In genomic region chr10:96830511-96831199, GRCh38 we compare ENCODE assay signal across 8 cellular contexts. TPM values are rescaled to one million over a fixed set of nuclear protein-coding genes. Genes with fewer than 3 reads are reported as not detected.
DNase-seq lines count a peak whose midpoint lies in the region; ATAC-seq and TF ChIP-seq lines count a peak whose summit lies in the region.

No MANE protein-coding gene starts in this region.

- peaks cover 29% of the 10 kb centered on the region for H3K79me2 ChIP-seq in fibroblast of lung (ENCODE audit: control insufficient read depth, insufficient read depth, low read length)

- no peak overlapping the region for H3K4me2 ChIP-seq in fibroblast of lung (ENCODE audit: extremely low read depth, insufficient read depth, low read length)

- H3K9me3 Mint-ChIP-seq in CD4-positive, alpha-beta T cell: no peaks in the 10 kb centered on the region
- H3K9me3 Mint-ChIP-seq in osteocyte (ENCODE audit: unreplicated experiment): no peaks in the 10 kb centered on the region

- H3K9ac ChIP-seq in NT2/D1 (ENCODE audit: insufficient read length, low read depth) (no peak overlapping the region), fibroblast of lung (ENCODE audit: insufficient read depth, low read length) (no peak overlapping the region)

- DNase-seq in CD4-positive, alpha-beta T cell: peak; percentile 63 to 80 (median 73)
- DNase-seq in NT2/D1 (ENCODE audit: low read depth, low spot score): peak; percentile 42
- DNase-seq in activated T-cell treated with anti-CD3 and anti-CD28 coated beads for 4 hours: peak; percentile 79
- peak; percentile 55 to 73 for DNase-seq in fibroblast of lung (ENCODE audit: low read depth in 2 of 2)
- no peak for DNase-seq in osteocyte (ENCODE audit: extremely low spot score, unreplicated experiment)
- DNase-seq in thoracic aorta (ENCODE audit: low spot score): no peak
- DNase-seq in DMS79 (lab: John Stamatoyannopoulos, UW): no peak

- H3K36me3 Mint-ChIP-seq in CD4-positive, alpha-beta T cell (ENCODE audit: low read depth): peaks cover 14% of the 10 kb centered on the region
- H3K36me3 Mint-ChIP-seq in osteocyte (ENCODE audit: unreplicated experiment): no peaks in the 10 kb centered on the region

- no peak overlapping the region for H3K4me3 ChIP-seq in HEK293 (ENCODE audit: low read depth, low read length)
- no peak overlapping the region for H3K4me3 ChIP-seq in NT2/D1 (ENCODE audit: insufficient read length, low read depth)
- H3K4me3 ChIP-seq in fibroblast of lung (replicated peaks in 1 of 4; ENCODE audit: control extremely low read depth in 1 of 4, insufficient read depth in 1 of 4, low read depth in 3 of 4, low read length in 4 of 4): no peak overlapping the region
- peak overlapping the region; percentile 92 for H3K4me3 ChIP-seq in thoracic aorta

- H3K36me3 ChIP-seq in HEK293 (ENCODE audit: control insufficient read depth in 2 of 2, insufficient read depth in 1 of 2, low read length in 2 of 2) (no peaks in the 10 kb centered on the region), NT2/D1 (ENCODE audit: insufficient read depth, insufficient read length, low read length) (no peaks in the 10 kb centered on the region), fibroblast of lung (ENCODE audit: control insufficient read depth, insufficient read depth, low read length) (no peaks in the 10 kb centered on the region), thoracic aorta (no peaks in the 10 kb centered on the region)

- no peak overlapping the region for H3K27ac ChIP-seq in CD4-positive, alpha-beta T cell (ENCODE audit: low read depth, low read length)
- no peak overlapping the region for H3K27ac ChIP-seq in HEK293 (ENCODE audit: extremely low read depth, low read depth, low read length)
- H3K27ac ChIP-seq in fibroblast of lung (ENCODE audit: insufficient read depth, low read length): no peak overlapping the region
- H3K27ac ChIP-seq in thoracic aorta: peak overlapping the region; percentile 90 to 92

- no peak overlapping the region for H2AFZ ChIP-seq in fibroblast of lung (ENCODE audit: low read length)

- H3K4me1 ChIP-seq in HEK293 (ENCODE audit: control insufficient read depth, insufficient read depth, low read length) (no peaks in the 10 kb centered on the region; the same call in 1 of the 2 replicates), NT2/D1 (ENCODE audit: insufficient read depth, insufficient read length) (no peaks in the 10 kb centered on the region), fibroblast of lung (ENCODE audit: control insufficient read depth, extremely low read depth, insufficient read depth, low read length) (no peaks in the 10 kb centered on the region), thoracic aorta (ENCODE audit: control insufficient read depth in 1 of 2, low read depth in 2 of 2) (peaks cover 15 to 31% of the 10 kb centered on the region in 2 donors)

- peak overlapping the region; percentile 94 for H3K27ac Mint-ChIP-seq in CD4-positive, alpha-beta T cell
- H3K27ac Mint-ChIP-seq in osteocyte (ENCODE audit: unreplicated experiment): no peak overlapping the region

- H3K27me3 Mint-ChIP-seq in CD4-positive, alpha-beta T cell: no peaks in the 10 kb centered on the region
- peaks cover 3% of the 10 kb centered on the region for H3K27me3 Mint-ChIP-seq in osteocyte (ENCODE audit: unreplicated experiment)

- H3K9me3 ChIP-seq in CD4-positive, alpha-beta T cell (ENCODE audit: control insufficient read depth, low read length): no peaks in the 10 kb centered on the region
- H3K9me3 ChIP-seq in HEK293 (ENCODE audit: control insufficient read depth, insufficient read depth, low read depth, low read length) (no peaks in the 10 kb centered on the region), NT2/D1 (ENCODE audit: insufficient read depth, low read length) (no peaks in the 10 kb centered on the region), fibroblast of lung (ENCODE audit: control insufficient read depth, insufficient read depth, low read depth, low read length) (no peaks in the 10 kb centered on the region), thoracic aorta (no peaks in the 10 kb centered on the region)

- intact Hi-C loops in CD4-positive, alpha-beta T cell (cut with DNase I, micrococcal nuclease): loop anchor here (1.0 to 10.0 kb wide), 9 partner anchors 65 to 1304 kb away; partner anchors contain the start of genes MMS19 (in 1 of the 2), R3HCC1L (in 1 of the 2), TM9SF3 (in 1 of the 2) and UBTD1 (in 1 of the 2)

- CTCF ChIA-PET in CD4-positive, alpha-beta T cell (lab: Charles Lee): interaction anchor here (1.0 kb wide), 1 partner anchor 455 kb away, joined by 3 read pairs; no protein-coding TSS in a partner anchor
- CTCF ChIA-PET in HEK293 (lab: Yijun Ruan, JAX): interaction anchor here (0.6 to 1.7 kb wide), 4 partner anchors 188 to 1438 kb away, joined by 3 to 11 read pairs (median 6); no protein-coding TSS in a partner anchor

- no peak for ATAC-seq in CD4-positive, alpha-beta T cell (ENCODE audit: poor library complexity)
- ATAC-seq in thoracic aorta (ENCODE audit: insufficient number of reproducible peaks, low FRiP score, low read depth): no peak

- no peaks in the 10 kb centered on the region for H3K27me3 ChIP-seq in CD4-positive, alpha-beta T cell (ENCODE audit: control insufficient read depth, insufficient read depth, low read length)
- no peaks in the 10 kb centered on the region for H3K27me3 ChIP-seq in NT2/D1 (ENCODE audit: insufficient read depth, insufficient read length)
- H3K27me3 ChIP-seq in fibroblast of lung (ENCODE audit: control insufficient read depth, insufficient read depth, low read length): no peaks in the 10 kb centered on the region
- H3K27me3 ChIP-seq in thoracic aorta (replicated peaks; ENCODE audit: insufficient read depth): no peaks in the 10 kb centered on the region

- peaks cover 43% of the 10 kb centered on the region for H3K4me1 Mint-ChIP-seq in CD4-positive, alpha-beta T cell (ENCODE audit: low read depth)
- peaks cover 29% of the 10 kb centered on the region for H3K4me1 Mint-ChIP-seq in osteocyte (ENCODE audit: unreplicated experiment)

- H4K20me1 ChIP-seq in fibroblast of lung (ENCODE audit: control insufficient read depth, extremely low read depth, insufficient read depth, low read length): no peaks in the 10 kb centered on the region

- H3K4me3 Mint-ChIP-seq in CD4-positive, alpha-beta T cell: peak overlapping the region; percentile 94
- H3K4me3 Mint-ChIP-seq in osteocyte (ENCODE audit: unreplicated experiment): peak overlapping the region; percentile 60

- POLR2A ChIA-PET in CD4-positive, alpha-beta T cell (lab: Charles Lee): no interaction called here
- POLR2A ChIA-PET in HEK293 (lab: Yijun Ruan, JAX): no interaction called here

- TF ChIP-seq CTCF in CD4-positive, alpha-beta T cell (IDR thresholded peaks at IDR 0.05): peak; percentile 95
- no peak for TF ChIP-seq CTCF in HEK293 (tag by site-specific recombination; IDR thresholded peaks at IDR 0.05)
- peak; percentile 86 to 92 for TF ChIP-seq CTCF in fibroblast of lung (conservative IDR thresholded peaks at IDR 0.05 in 1 of 2, IDR thresholded peaks at IDR 0.05 in 1 of 2; ENCODE audit: low read depth in 1 of 2, low read length in 2 of 2)
- TF ChIP-seq CTCF in osteocyte (IDR thresholded peaks at IDR 0.05): peak; percentile 83
- peak; percentile 86 for TF ChIP-seq CTCF in thoracic aorta (IDR thresholded peaks at IDR 0.05)

TF ChIP-seq in HEK293, 187 proteins besides CTCF, POLR2A, EP300 and RAD21:
- TF ChIP-seq ZNF654 (tag by site-specific recombination; IDR thresholded peaks at IDR 0.05; ENCODE audit: low read depth) (peak; percentile 53), YY2 (tag by site-specific recombination; IDR thresholded peaks at IDR 0.05) (0 out of 2 replicates have a peak, but pooled peaks have one; percentile 41), ZNF146 (tag by site-specific recombination; IDR thresholded peaks at IDR 0.05) (no peak), ZEB2 (tag by site-specific recombination; IDR thresholded peaks at IDR 0.05) (peak; percentile 72; the same call in 1 of the 2 replicates), FEZF1 (tag by site-specific recombination; IDR thresholded peaks at IDR 0.05) (0 out of 2 replicates have a peak, but pooled peaks have one; percentile 28), ZNF2 (tag by site-specific recombination; IDR thresholded peaks at IDR 0.05) (0 out of 2 replicates have a peak, but pooled peaks have one; percentile 37), ZNF701 (tag by site-specific recombination; IDR thresholded peaks at IDR 0.05) (no peak)

RNA-seq across cellular contexts. Expression of gene LCOR, which starts 1.4 kb away (rescaled TPM):
- 10 to 100 TPM; 46.0 to 56.0 TPM for total RNA-seq in CD4-positive, alpha-beta T cell
- total RNA-seq in fibroblast of lung: 10.3 and 15.7 TPM in 2 replicates
- polyA plus RNA-seq in fibroblast of lung: 15.0 and 15.2 TPM in 2 replicates
- 5.0 and 5.9 TPM in 2 replicates for polyA plus RNA-seq in fibroblast of lung (2012)
- polyA minus RNA-seq in fibroblast of lung (ENCODE audit: low replicate concordance): 12.1 and 20.6 TPM in 2 replicates
- total RNA-seq in osteocyte: 22.6 and 26.8 TPM in 2 replicates
- total RNA-seq in thoracic aorta: 10 to 100 TPM; 18.3 to 23.3 TPM

Comparison
In these comparisons a context has a peak if more than half of its experiments do, and no peak if none do; other contexts are left out.
1. DNase-seq: peak in CD4-positive, alpha-beta T cell (10 of 10), NT2/D1 (single experiment), activated T-cell treated with anti-CD3 and anti-CD28 coated beads for 4 hours (single experiment) and fibroblast of lung (2 of 2); none in osteocyte (single experiment), thoracic aorta (single experiment) and DMS79 (single experiment).
2. H3K27ac ChIP-seq: peak in thoracic aorta (2 of 2); none in CD4-positive, alpha-beta T cell (single experiment), HEK293 (single experiment) and fibroblast of lung (single experiment).